Comparison of ENCODE assay signal across 14 cellular contexts in the genomic region with DNA sequence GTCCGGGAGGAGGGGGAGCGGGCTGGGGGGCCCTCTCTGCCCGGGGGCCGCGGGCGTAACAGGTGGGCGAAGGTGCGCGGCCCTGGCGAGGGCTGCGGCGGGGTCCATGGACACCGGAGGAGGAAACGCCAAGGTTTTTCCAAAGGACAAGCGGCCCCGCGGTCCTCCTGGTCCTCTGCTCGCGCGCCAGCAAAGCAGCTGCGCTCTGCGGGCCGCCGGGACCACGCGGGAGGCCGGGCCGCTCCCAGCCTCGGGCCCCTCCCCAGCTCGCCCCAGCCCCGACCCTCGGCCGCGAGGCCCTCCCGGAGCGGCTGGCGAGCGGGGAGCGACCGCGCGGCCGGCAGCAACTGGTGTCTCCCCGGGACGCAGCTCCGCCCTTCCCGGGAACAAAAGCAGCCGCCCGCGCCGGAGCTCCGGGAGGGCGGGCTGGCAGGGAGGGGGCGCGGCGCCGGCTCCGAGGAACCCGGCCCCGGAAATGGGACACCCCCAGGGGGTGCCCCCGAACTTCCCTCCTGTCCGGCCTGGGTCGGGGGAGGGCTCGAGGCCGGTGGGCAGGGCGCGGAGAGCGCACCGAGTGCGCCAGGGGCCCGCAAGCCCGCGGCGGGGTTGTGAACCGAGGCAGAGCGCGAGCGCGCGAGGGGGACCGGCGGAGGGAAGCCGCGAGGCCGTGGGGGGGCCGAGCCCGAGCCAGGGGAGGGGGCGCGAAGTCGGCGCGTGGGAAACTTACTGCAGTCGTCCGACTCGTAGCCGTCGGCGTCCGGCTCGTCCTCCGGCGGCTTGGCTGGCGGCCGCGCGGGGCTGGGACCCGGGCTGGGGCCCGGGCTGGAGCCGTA. TPM values are rescaled to one million over a fixed set of nuclear protein-coding genes. Genes with fewer than 3 reads are reported as not detected.
DNase-seq lines count a peak whose midpoint lies in the region; ATAC-seq, FAIRE-seq and TF ChIP-seq lines count a peak whose summit lies in the region.
"Had no signal": no experiment of that assay in that cellular context is flagged by ENCODE, and none has a peak within 500 bp of the region (broad histone marks: within the 10 kb centered on the region; RNA-seq: fewer than 3 reads in every experiment).

No MANE protein-coding gene starts in this region.

- CTCF ChIA-PET in GM12878 (lab: Yijun Ruan, JAX): no interaction called here
- CTCF ChIA-PET in activated CD8-positive, alpha-beta T cell treated with anti-CD3 and anti-CD28 coated beads, Interleukin-2, amount 10 ng/mL, durations not matched to agents 7 days and 5 days (lab: Charles Lee): no interaction called here

- H2BK15ac ChIP-seq in H9 (ENCODE audit: low read depth, low read length): no peak overlapping the region

- H3K14ac ChIP-seq in H9 (ENCODE audit: insufficient read depth, low read length): no peak overlapping the region

- no peak overlapping the region for H2AK5ac ChIP-seq in H9 (ENCODE audit: insufficient read length, low read length)

- H3K4me3 Mint-ChIP-seq in H9: peak overlapping the region; percentile 55 to 63; a peak in 4 of 5 replicates
- H3K4me3 Mint-ChIP-seq in activated CD8-positive, alpha-beta T cell treated with anti-CD3 and anti-CD28 coated beads, Interleukin-2, amount 10 ng/mL, durations not matched to agents 7 days and 5 days: no peak overlapping the region
- H3K4me3 Mint-ChIP-seq: HFFc6 had no signal

- H3K4me1 ChIP-seq in H9 (ENCODE audit: insufficient read depth, low read length) (no peaks in the 10 kb centered on the region), GM12878 (ENCODE audit: control insufficient read depth, insufficient read depth, low read length) (peaks cover 2% of the 10 kb centered on the region; the same call in 1 of the 2 replicates), iPS-20b (ENCODE audit: insufficient read depth, low read length) (peaks cover 7% of the 10 kb centered on the region; the same call in 1 of the 2 replicates)
- H3K4me1 ChIP-seq: SJSA1 had no signal

- H3K4me1 Mint-ChIP-seq in H9: peaks cover 14 to 17% of the 10 kb centered on the region in 2 experiments
- H3K4me1 Mint-ChIP-seq in activated CD8-positive, alpha-beta T cell treated with anti-CD3 and anti-CD28 coated beads, Interleukin-2, amount 10 ng/mL, durations not matched to agents 7 days and 5 days (ENCODE audit: low read depth): no peaks in the 10 kb centered on the region

- H3K27me3 ChIP-seq in H9 (ENCODE audit: insufficient read depth, low read length) (peaks cover 11% of the 10 kb centered on the region; the same call in 1 of the 2 replicates), GM12878 (replicated peaks in 1 of 2; ENCODE audit: control insufficient read depth in 2 of 2, insufficient read depth in 2 of 2, low read length in 1 of 2) (peaks cover 0 to 5% of the 10 kb centered on the region in 2 experiments; a peak in 3 of 4 replicates), iPS-20b (ENCODE audit: insufficient read depth, low read length) (peaks cover 81% of the 10 kb centered on the region)

- peak overlapping the region; percentile 51 for H3K4me2 ChIP-seq in H9 (ENCODE audit: insufficient read depth, insufficient read length, low read length)
- H3K4me2 ChIP-seq in GM12878 (ENCODE audit: control insufficient read depth, insufficient read depth): no peak overlapping the region

- intact Hi-C loops in GM12878 (cut with micrococcal nuclease; ENCODE audit: unreplicated experiment) (no loop called here), sciatic nerve (cut with DNase I) (no loop called here)

- TF ChIP-seq CTCF in H9 (conservative IDR thresholded peaks at IDR 0.05): no peak
- no peak for TF ChIP-seq CTCF in GM12878 (IDR thresholded peaks at IDR 0.05 in 2 of 3, conservative IDR thresholded peaks at IDR 0.05 in 1 of 3; ENCODE audit: control insufficient read depth in 2 of 3, extremely low read depth in 1 of 3, insufficient read depth in 1 of 3, low read depth in 3 of 3, low read length in 3 of 3)

- H2BK5ac ChIP-seq in H9 (ENCODE audit: insufficient read length, low read length): no peak overlapping the region

- no peak overlapping the region for H3K4ac ChIP-seq in H9 (ENCODE audit: low read depth, low read length)

- no peak overlapping the region for H3K56ac ChIP-seq in H9 (ENCODE audit: insufficient read length, low read depth, low read length)

- SMC1A ChIA-PET in GM12878 (lab: Charles Lee; ENCODE audit: uncharacterized antibody, unreplicated experiment): no interaction called here

- no CpG with 5 or more reads among the region's 109 CpGs for WGBS in H9 (ENCODE audit: extremely low coverage, insufficient read length, low lambda C conversion rate)
- 48% methylated on average over 41 of the region's 109 CpGs for WGBS in GM12878 (ENCODE audit: insufficient coverage, insufficient replicate concordance, low lambda C conversion rate, missing lambda C conversion rate)

- FAIRE-seq in GM12878 (lab: Jason Lieb, UNC): no peak

- no peak overlapping the region for H2BK20ac ChIP-seq in H9 (ENCODE audit: low read depth, low read length, poor library complexity, severe bottlenecking)

- RAD21 ChIA-PET in GM12878 (lab: Charles Lee; ENCODE audit: unreplicated experiment): no interaction called here

- H3K9ac ChIP-seq in H9 (ENCODE audit: extremely low read depth, insufficient read length, low read length) (no peak overlapping the region), GM12878 (ENCODE audit: control insufficient read depth, insufficient read depth, low read length) (no peak overlapping the region), iPS-20b (ENCODE audit: low read depth, low read length) (no peak overlapping the region; the same call in 1 of the 2 replicates)

- no peaks in the 10 kb centered on the region for H3K79me1 ChIP-seq in H9 (ENCODE audit: insufficient read depth, low read depth, low read length, poor library complexity, severe bottlenecking)

- no peak overlapping the region for H4K8ac ChIP-seq in H9 (replicated peaks; ENCODE audit: insufficient read length, low read depth, low read length)

- BruUV-seq in GM12878 (replicated peaks; lab: Mats Ljungman, UMichigan): no TSS peak

- H3K9me3 ChIP-seq in H9 (ENCODE audit: control insufficient read depth, low read depth, low read length) (no peaks in the 10 kb centered on the region), GM12878 (replicated peaks; ENCODE audit: control insufficient read depth, insufficient read depth, low read length) (no peaks in the 10 kb centered on the region), iPS-20b (ENCODE audit: insufficient read depth, low read depth, low read length) (no peaks in the 10 kb centered on the region)
- H3K9me3 ChIP-seq: SJSA1 had no signal

- no peak overlapping the region for H2AFZ ChIP-seq in H9 (ENCODE audit: low read length)
- H2AFZ ChIP-seq in GM12878 (ENCODE audit: control insufficient read depth, low read depth, low read length): no peak overlapping the region

- H3K36me3 ChIP-seq in GM12878 (ENCODE audit: control insufficient read depth in 2 of 2, insufficient read depth in 2 of 2, low read length in 1 of 2): no peaks in the 10 kb centered on the region
- H3K36me3 ChIP-seq in iPS-20b (ENCODE audit: insufficient read depth, low read depth, low read length): no peaks in the 10 kb centered on the region
- H3K36me3 ChIP-seq: SJSA1 had no signal

- TF ChIP-seq EP300 in GM12878 (IDR thresholded peaks at IDR 0.05; ENCODE audit: borderline replicate concordance in 1 of 2, control insufficient read depth in 1 of 2, low read depth in 2 of 2, low read length in 2 of 2): no peak

- no peak overlapping the region for H3K4me3 ChIP-seq in GM12878
- H3K4me3 ChIP-seq in iPS-20b (ENCODE audit: low read length): peak overlapping the region; percentile 53; the same call in 1 of the 2 replicates
- H3K4me3 ChIP-seq: SJSA1 had no signal

- no peak for TF ChIP-seq RAD21 in GM12878 (IDR thresholded peaks at IDR 0.05; ENCODE audit: insufficient read depth, low read depth, low read length)

- H4K20me1 ChIP-seq in H9 (ENCODE audit: control insufficient read depth, insufficient read depth, insufficient read length) (no peaks in the 10 kb centered on the region), GM12878 (ENCODE audit: control insufficient read depth, insufficient read depth) (no peaks in the 10 kb centered on the region)

- no peak overlapping the region for H3K27ac Mint-ChIP-seq in H9
- no peak overlapping the region for H3K27ac Mint-ChIP-seq in activated CD8-positive, alpha-beta T cell treated with anti-CD3 and anti-CD28 coated beads, Interleukin-2, amount 10 ng/mL, durations not matched to agents 7 days and 5 days
- H3K27ac Mint-ChIP-seq: HFFc6 had no signal

- no peak overlapping the region for H4K5ac ChIP-seq in H9 (ENCODE audit: insufficient read length, low read depth, low read length)

- no peaks in the 10 kb centered on the region; a peak in 1 of 7 replicates for H3K36me3 Mint-ChIP-seq in H9 (ENCODE audit: insufficient read depth in 1 of 3, low read depth in 3 of 3)
- no peaks in the 10 kb centered on the region for H3K36me3 Mint-ChIP-seq in activated CD8-positive, alpha-beta T cell treated with anti-CD3 and anti-CD28 coated beads, Interleukin-2, amount 10 ng/mL, durations not matched to agents 7 days and 5 days (ENCODE audit: low read depth)

- H2BK120ac ChIP-seq in H9 (ENCODE audit: low read depth, low read length, poor library complexity, severe bottlenecking): no peak overlapping the region

- no peak overlapping the region for H3K27ac ChIP-seq in H9 (ENCODE audit: insufficient read length, low read depth, low read length)
- no peak overlapping the region for H3K27ac ChIP-seq in GM12878 (ENCODE audit: control insufficient read depth, insufficient read depth)
- H3K27ac ChIP-seq in iPS-20b (ENCODE audit: low read length): no peak overlapping the region
- H3K27ac ChIP-seq: HL-60, SJSA1 had no signal

- H3K23me2 ChIP-seq in H9 (ENCODE audit: insufficient read length, low read depth, low read length, poor library complexity, severe bottlenecking): peaks cover 4% of the 10 kb centered on the region

- no peak overlapping the region for H2BK12ac ChIP-seq in H9 (ENCODE audit: insufficient read length, low read depth, low read length)

- peaks cover 76% of the 10 kb centered on the region for H3K27me3 Mint-ChIP-seq in H9 (ENCODE audit: low read depth)
- peaks cover 38% of the 10 kb centered on the region for H3K27me3 Mint-ChIP-seq in activated CD8-positive, alpha-beta T cell treated with anti-CD3 and anti-CD28 coated beads, Interleukin-2, amount 10 ng/mL, durations not matched to agents 7 days and 5 days (ENCODE audit: low read depth)

- DNase-seq in H9 (no peak), GM12878 (ENCODE audit: low read depth, low spot score) (no peak), sciatic nerve (ENCODE audit: low spot score) (no peak), NCI-H510A treated with DMSO at 0.1 percent for 48 hours (lab: John Stamatoyannopoulos, UW) (no peak), NCI-H1436 (lab: John Stamatoyannopoulos, UW) (no peak)
- DNase-seq in activated CD8-positive, alpha-beta T cell treated with anti-CD3 and anti-CD28 coated beads, Interleukin-2, amount 10 ng/mL, durations not matched to agents 7 days and 5 days: no peak
- DNase-seq: DMS79, HFFc6, NCI-H2081 had no signal

- no peak overlapping the region for H3K18ac ChIP-seq in H9 (ENCODE audit: insufficient read length, low read depth, low read length)

- in situ Hi-C loops in GM12878 (cut with MboI): no loop called here

- H3K79me2 ChIP-seq in H9 (ENCODE audit: insufficient read depth, low read length) (no peaks in the 10 kb centered on the region), GM12878 (ENCODE audit: control insufficient read depth, insufficient read depth, low read length) (no peaks in the 10 kb centered on the region)

- POLR2A ChIA-PET in GM12878 (lab: Charles Lee): no interaction called here
- POLR2A ChIA-PET in activated CD8-positive, alpha-beta T cell treated with anti-CD3 and anti-CD28 coated beads, Interleukin-2, amount 10 ng/mL, durations not matched to agents 7 days and 5 days (lab: Charles Lee): no interaction called here

- no peak overlapping the region for H3T11ph ChIP-seq in H9 (ENCODE audit: low read length)

- H3K9me3 Mint-ChIP-seq in H9: no peaks in the 10 kb centered on the region; a peak in 1 of 5 replicates
- no peaks in the 10 kb centered on the region for H3K9me3 Mint-ChIP-seq in activated CD8-positive, alpha-beta T cell treated with anti-CD3 and anti-CD28 coated beads, Interleukin-2, amount 10 ng/mL, durations not matched to agents 7 days and 5 days (ENCODE audit: insufficient read depth)
- H3K9me3 Mint-ChIP-seq: HFFc6 had no signal

- no peak for TF ChIP-seq POLR2A in GM12878 (IDR thresholded peaks at IDR 0.05; ENCODE audit: low read depth, low read length)

- ATAC-seq in GM12878 (no peak), sciatic nerve (peak; percentile 4), HG02678 (IDR thresholded peaks at IDR 0.05; ENCODE audit: unreplicated experiment) (no peak)
- ATAC-seq in activated CD8-positive, alpha-beta T cell treated with anti-CD3 and anti-CD28 coated beads, Interleukin-2, amount 10 ng/mL, durations not matched to agents 7 days and 5 days: no peak

- no peak overlapping the region for H3K23ac ChIP-seq in H9 (ENCODE audit: insufficient read length, low read depth, low read length)

- no peak overlapping the region for H4K91ac ChIP-seq in H9 (ENCODE audit: insufficient read length, low read depth, low read length)

RNA-seq across cellular contexts. Expression of a gene that starts 0.9 kb away (rescaled TPM):
- total RNA-seq in H9 (2021): 1.9 and 2.1 TPM in 2 replicates
- total RNA-seq in GM12878 (2013; cell fraction: nucleolus; rRNA removed): not detected in 2 replicates
- not detected in 2 replicates for total RNA-seq in GM12878 (2014; rRNA removed)
- not detected in 2 replicates for total RNA-seq in GM12878 (2014; rRNA removed; fragmentation: Illumina TruSeq; extraction: Trizol)
- not detected in 2 replicates for total RNA-seq in GM12878 (2021)
- not detected for polyA plus RNA-seq in GM12878 (2011; ENCODE audit: low read depth)
- polyA plus RNA-seq in GM12878 (2011; rRNA removed): not detected in 2 replicates
- not detected in 2 replicates for polyA plus RNA-seq in GM12878 (2011; cell fraction: cytosol; rRNA removed)
- not detected in 2 replicates for polyA plus RNA-seq in GM12878 (2011; cell fraction: nucleus; rRNA removed)
- polyA plus RNA-seq in GM12878 (2012): not detected in 2 replicates
- not detected in 2 replicates for polyA plus RNA-seq in GM12878 (2014; fragmentation: Illumina TruSeq; extraction: Trizol)
- not detected for polyA plus RNA-seq in GM12878 (2014; fragmentation: Nextera tagmentation; extraction: Ambion mirVana)
- polyA plus RNA-seq in GM12878 (2014; rRNA removed): not detected in 2 replicates
- polyA plus RNA-seq in GM12878 (2016; fragmentation: Nextera tagmentation; extraction: Ambion mirVana): not detected
- not detected in 2 replicates for polyA minus RNA-seq in GM12878 (2011; rRNA and poly(A)+ RNA removed)
- polyA minus RNA-seq in GM12878 (2011; cell fraction: cytosol; rRNA and poly(A)+ RNA removed): not detected in 2 replicates
- polyA minus RNA-seq in GM12878 (2011; cell fraction: nucleus; rRNA and poly(A)+ RNA removed): not detected in 2 replicates
- total RNA-seq in sciatic nerve: 27.2 TPM
- not detected for total RNA-seq in activated CD8-positive, alpha-beta T cell treated with anti-CD3 and anti-CD28 coated beads, Interleukin-2, amount 10 ng/mL, durations not matched to agents 7 days and 5 days
- total RNA-seq: HFFc6, SJSA1 had no signal

RNA-seq across cellular contexts. Expression of a gene that starts 43.2 kb away (rescaled TPM):
- total RNA-seq in H9 (2021): not detected in 2 replicates
- not detected in 2 replicates for total RNA-seq in GM12878 (2013; cell fraction: nucleolus; rRNA removed)
- total RNA-seq in GM12878 (2014; rRNA removed): not detected in 2 replicates
- total RNA-seq in GM12878 (2014; rRNA removed; fragmentation: Illumina TruSeq; extraction: Trizol): not detected in 2 replicates
- not detected in 2 replicates for total RNA-seq in GM12878 (2021)
- polyA plus RNA-seq in GM12878 (2011; ENCODE audit: low read depth): not detected
- not detected in 2 replicates for polyA plus RNA-seq in GM12878 (2011; rRNA removed)
- polyA plus RNA-seq in GM12878 (2011; cell fraction: cytosol; rRNA removed): not detected in 2 replicates
- not detected in 2 replicates for polyA plus RNA-seq in GM12878 (2011; cell fraction: nucleus; rRNA removed)
- not detected in 2 replicates for polyA plus RNA-seq in GM12878 (2012)
- polyA plus RNA-seq in GM12878 (2014; fragmentation: Illumina TruSeq; extraction: Trizol): not detected in 2 replicates
- polyA plus RNA-seq in GM12878 (2014; fragmentation: Nextera tagmentation; extraction: Ambion mirVana): not detected
- not detected in 2 replicates for polyA plus RNA-seq in GM12878 (2014; rRNA removed)
- polyA plus RNA-seq in GM12878 (2016; fragmentation: Nextera tagmentation; extraction: Ambion mirVana): not detected
- not detected in 2 replicates for polyA minus RNA-seq in GM12878 (2011; rRNA and poly(A)+ RNA removed)
- not detected in 2 replicates for polyA minus RNA-seq in GM12878 (2011; cell fraction: cytosol; rRNA and poly(A)+ RNA removed)
- not detected in 2 replicates for polyA minus RNA-seq in GM12878 (2011; cell fraction: nucleus; rRNA and poly(A)+ RNA removed)
- total RNA-seq in sciatic nerve: not detected
- not detected for total RNA-seq in activated CD8-positive, alpha-beta T cell treated with anti-CD3 and anti-CD28 coated beads, Interleukin-2, amount 10 ng/mL, durations not matched to agents 7 days and 5 days
- total RNA-seq: HFFc6, myocyte, SJSA1 had no signal
